8 cellular contexts compared by ENCODE assay signal in genomic region chr16:35908152-35908551, GRCh38.
"Had no signal": no experiment of that assay in that cellular context is flagged by ENCODE, and none has a peak within 500 bp of the region (broad histone marks: within the 10 kb centered on the region; RNA-seq: fewer than 3 reads in every experiment).

No MANE protein-coding gene starts in this region.

- H3K4me3 Mint-ChIP-seq: HFFc6 had no signal

- H3K4me3 ChIP-seq: GM23248, HAP-1 had no signal

- H3K4me1 Mint-ChIP-seq: IgD-negative memory B cell had no signal

- H3K36me3 ChIP-seq: HAP-1 had no signal

- H3K9me3 ChIP-seq: HAP-1 had no signal

- H3K27me3 Mint-ChIP-seq: IgD-negative memory B cell had no signal

- H3K36me3 Mint-ChIP-seq: IgD-negative memory B cell had no signal

- H3K9ac ChIP-seq: GM23248, KMS-11 had no signal

- ATAC-seq: HepG2 had no signal

- H3K27ac ChIP-seq: GM23248, KMS-11 had no signal

- H3K4me1 ChIP-seq: HAP-1 had no signal

- H3K27ac Mint-ChIP-seq: HFFc6, IgD-negative memory B cell had no signal

- DNase-seq: GM23248, GOT3, H7, HFFc6 had no signal
